ENCODE assay signal across 1 cellular context in the genomic region with DNA sequence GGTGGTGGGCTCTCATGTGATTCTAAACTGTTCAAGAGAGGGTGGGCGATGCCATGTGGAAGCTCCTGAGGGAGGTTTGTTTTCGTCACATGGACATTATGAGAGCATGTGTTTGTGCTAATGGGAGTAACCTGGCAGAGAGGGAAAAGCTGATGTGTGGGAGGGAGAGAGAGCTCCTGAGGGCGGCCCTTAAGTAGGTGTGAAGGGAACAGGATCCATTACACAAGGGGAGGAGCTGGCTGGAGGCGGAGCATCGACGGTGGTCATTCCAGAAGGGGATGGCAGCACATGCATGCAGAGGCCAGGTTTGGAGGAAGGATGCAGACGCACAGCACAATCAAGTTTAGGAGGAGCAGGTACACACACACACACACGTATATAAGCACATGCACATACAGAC.
A peak's percentile ranks its signal among the peaks of the same experiment; 100 is the strongest.
TF ChIP-seq lines count a peak whose summit lies in the region.

No MANE protein-coding gene starts in this region.

TF ChIP-seq in HEK293, 187 proteins besides CTCF, POLR2A, EP300 and RAD21:
- TF ChIP-seq BCL11B (tag by site-specific recombination; IDR thresholded peaks at IDR 0.05; ENCODE audit: low read depth) (no peak), ZBTB26 (tag by site-specific recombination; optimal IDR thresholded peaks at IDR 0.05) (no peak), KLF1 (tag by site-specific recombination; IDR thresholded peaks at IDR 0.05) (peak; percentile 54), EGR2 (tag by site-specific recombination; IDR thresholded peaks at IDR 0.05; ENCODE audit: low read depth) (peak; percentile 93), WT1 (tag by site-specific recombination; IDR thresholded peaks at IDR 0.05) (0 out of 2 replicates have a peak, but pooled peaks have one; percentile 36), ZNF664 (tag by site-specific recombination; IDR thresholded peaks at IDR 0.05) (no peak), ZNF114 (tag by site-specific recombination; IDR thresholded peaks at IDR 0.05) (no peak), ZFHX2 (tag by site-specific recombination; conservative IDR thresholded peaks at IDR 0.05) (peak; percentile 95), ZNF394 (tag by site-specific recombination; IDR thresholded peaks at IDR 0.05; ENCODE audit: borderline replicate concordance) (peak; percentile 53; the same call in 1 of the 2 replicates)
